Comparison of ENCODE assay signal across 1 cellular context in genomic region chr7:73718438-73718881, GRCh38.
TF ChIP-seq lines count a peak whose summit lies in the region.

No MANE protein-coding gene starts in this region.

TF ChIP-seq in GM23338, 12 proteins besides CTCF, POLR2A, EP300 and RAD21 (continued from another document):
- no peak for TF ChIP-seq ZNF462 (CRISPR knock-in tag; IDR thresholded peaks at IDR 0.05)
- no peak for TF ChIP-seq POLR2AphosphoS5 (IDR thresholded peaks at IDR 0.05; ENCODE audit: low read depth)
- TF ChIP-seq EZH2 (IDR thresholded peaks at IDR 0.05; ENCODE audit: low read depth, unreplicated experiment), result no peak
- no peak for TF ChIP-seq REST (IDR thresholded peaks at IDR 0.05; ENCODE audit: unreplicated experiment)
- TF ChIP-seq ETS1 (IDR thresholded peaks at IDR 0.05), result no peak
- no peak for TF ChIP-seq ZNF114 (CRISPR knock-in tag; IDR thresholded peaks at IDR 0.05)
- no peak for TF ChIP-seq EZH2phosphoT487 (IDR thresholded peaks at IDR 0.05; ENCODE audit: unreplicated experiment)
- no peak for TF ChIP-seq NANOG (IDR thresholded peaks at IDR 0.05; ENCODE audit: borderline replicate concordance)
- no peak for TF ChIP-seq JUNB (IDR thresholded peaks at IDR 0.05; ENCODE audit: unreplicated experiment)
- TF ChIP-seq ZNF331 (CRISPR knock-in tag; IDR thresholded peaks at IDR 0.05; ENCODE audit: low read depth), result no peak
- TF ChIP-seq CREB1 (CRISPR knock-in tag; IDR thresholded peaks at IDR 0.05; ENCODE audit: low read depth), result no peak
TF ChIP-seq in GM23338: peak in this region for 0.
